In the genomic region with DNA sequence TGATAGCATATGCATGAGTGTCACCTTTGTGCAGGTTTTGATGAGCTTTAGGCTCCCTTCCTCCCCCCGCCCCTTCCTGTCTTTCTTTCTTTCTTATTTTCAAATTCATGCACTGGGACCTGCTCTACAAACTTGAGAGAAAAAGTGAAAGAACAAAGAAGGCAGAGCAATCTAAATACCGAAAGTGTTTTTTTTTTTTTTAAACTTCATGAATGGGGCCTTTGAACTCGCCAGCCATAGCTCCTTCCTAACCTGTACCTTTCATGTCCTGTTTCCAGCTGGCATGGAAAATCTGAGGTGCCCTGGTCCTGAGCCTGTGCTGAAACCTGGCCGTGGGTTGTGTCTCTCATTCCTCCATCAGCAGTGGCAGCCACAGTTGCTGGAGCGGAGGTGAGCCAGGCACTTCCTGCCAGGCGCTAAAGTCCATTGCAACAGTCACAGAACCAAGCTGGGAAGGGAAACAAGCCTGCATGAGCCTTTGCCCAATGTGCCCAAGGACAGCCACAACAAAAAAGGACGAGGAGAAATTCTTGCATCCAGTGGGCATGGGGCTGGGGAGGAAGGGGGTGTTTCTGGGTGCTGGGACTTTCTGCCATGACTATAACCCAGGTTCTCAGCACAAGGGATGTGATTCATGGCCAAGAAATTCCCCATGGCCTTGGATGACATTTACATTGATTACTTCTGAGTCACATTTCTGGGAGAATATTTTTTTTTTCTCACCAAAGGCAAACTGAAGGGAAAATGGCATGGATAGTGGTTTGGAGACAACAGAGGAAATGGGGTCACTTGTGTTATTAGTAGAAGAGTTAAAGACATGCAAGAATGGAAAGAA, we compare ENCODE assay signal across 9 cellular contexts.
DNase-seq lines count a peak whose midpoint lies in the region; ATAC-seq and TF ChIP-seq lines count a peak whose summit lies in the region.
"Had no signal": no experiment of that assay in that cellular context is flagged by ENCODE, and none has a peak within 500 bp of the region (broad histone marks: within the 10 kb centered on the region; RNA-seq: fewer than 3 reads in every experiment).

No MANE protein-coding gene starts in this region.

- WGBS in body of pancreas, 2 donors, result 55 to 61% methylated on average over 5 to 7 of the region's 7 CpGs
- no CpG with 5 or more reads among the region's 7 CpGs for WGBS in H9 (ENCODE audit: extremely low coverage, insufficient read length, low lambda C conversion rate)

- H2BK120ac ChIP-seq in H9 (ENCODE audit: low read depth, low read length, poor library complexity, severe bottlenecking), result no peak overlapping the region

- no peak overlapping the region for H3K4ac ChIP-seq in H9 (ENCODE audit: low read depth, low read length)

- H3K9me3 Mint-ChIP-seq in H9, result peaks cover under 1% of the 10 kb centered on the region in 2 experiments

- H3K9ac ChIP-seq in H9 (ENCODE audit: extremely low read depth, insufficient read length, low read length), result no peak overlapping the region

- intact Hi-C loops in body of pancreas (cut with DNase I), result no loop called here

- ATAC-seq in body of pancreas (peak; percentile 48), GM19395 (IDR thresholded peaks at IDR 0.05; ENCODE audit: unreplicated experiment) (no peak)

- peaks cover 7% of the 10 kb centered on the region for H3K4me1 ChIP-seq in body of pancreas
- peaks cover 41% of the 10 kb centered on the region for H3K4me1 ChIP-seq in osteoblast (ENCODE audit: insufficient read depth, low read length)
- H3K4me1 ChIP-seq in H9 (ENCODE audit: insufficient read depth, low read length), result peaks cover 5% of the 10 kb centered on the region

- H3K14ac ChIP-seq in H9 (ENCODE audit: insufficient read depth, low read length), result no peak overlapping the region

- no peaks in the 10 kb centered on the region for H3K79me1 ChIP-seq in H9 (ENCODE audit: insufficient read depth, low read depth, low read length, poor library complexity, severe bottlenecking)

- no peak overlapping the region for H2BK5ac ChIP-seq in H9 (ENCODE audit: insufficient read length, low read length)

- no peak overlapping the region for H4K8ac ChIP-seq in H9 (replicated peaks; ENCODE audit: insufficient read length, low read depth, low read length)

- no peak overlapping the region for H3K4me3 ChIP-seq in MG63
- no peak overlapping the region for H3K4me3 ChIP-seq in body of pancreas
- H3K4me3 ChIP-seq in osteoblast (ENCODE audit: insufficient read depth, low read length), result peak overlapping the region; percentile 46
- H3K4me3 ChIP-seq: SK-N-MC had no signal

- H3K4me3 Mint-ChIP-seq in H9, result no peak overlapping the region

- no peaks in the 10 kb centered on the region for H3K27me3 Mint-ChIP-seq in H9 (ENCODE audit: low read depth)

- H2AK5ac ChIP-seq in H9 (ENCODE audit: insufficient read length, low read length), result no peak overlapping the region

- TF ChIP-seq CTCF in body of pancreas (IDR thresholded peaks at IDR 0.05), result no peak
- no peak for TF ChIP-seq CTCF in osteoblast (IDR thresholded peaks at IDR 0.05; ENCODE audit: extremely low read depth, low read depth, low read length)
- no peak for TF ChIP-seq CTCF in H9 (conservative IDR thresholded peaks at IDR 0.05)

- H4K5ac ChIP-seq in H9 (ENCODE audit: insufficient read length, low read depth, low read length), result no peak overlapping the region

- peaks cover 4% of the 10 kb centered on the region for H3K23me2 ChIP-seq in H9 (ENCODE audit: insufficient read length, low read depth, low read length, poor library complexity, severe bottlenecking)

- no peak overlapping the region for H3K23ac ChIP-seq in H9 (ENCODE audit: insufficient read length, low read depth, low read length)

- H3K27ac Mint-ChIP-seq in H9, result no peak overlapping the region; a peak in 1 of 7 replicates

- DNase-seq in AG08396 (ENCODE audit: low spot score) (peak; percentile 80), MG63 (peak; percentile 73), body of pancreas (peak in 1 of 4 donors; percentile 11), osteoblast (ENCODE audit: insufficient read length, low spot score, missing footprints) (peak; percentile 88), putamen (ENCODE audit: low spot score) (no peak), H9 (no peak), NCI-H69 (lab: John Stamatoyannopoulos, UW) (no peak)

- peaks cover 33 to 46% of the 10 kb centered on the region in 2 experiments for H3K4me1 Mint-ChIP-seq in H9

- H2AFZ ChIP-seq in osteoblast (ENCODE audit: low read length) (peak overlapping the region; percentile 75), H9 (ENCODE audit: low read length) (no peak overlapping the region)

- H3K79me2 ChIP-seq in osteoblast (ENCODE audit: insufficient read depth, low read length) (no peaks in the 10 kb centered on the region), H9 (ENCODE audit: insufficient read depth, low read length) (no peaks in the 10 kb centered on the region)

- H2BK12ac ChIP-seq in H9 (ENCODE audit: insufficient read length, low read depth, low read length), result no peak overlapping the region

- H3K9me3 ChIP-seq in MG63, result no peaks in the 10 kb centered on the region
- H3K9me3 ChIP-seq in body of pancreas, result no peaks in the 10 kb centered on the region
- H3K9me3 ChIP-seq in osteoblast (ENCODE audit: low read depth, low read length), result no peaks in the 10 kb centered on the region
- no peaks in the 10 kb centered on the region for H3K9me3 ChIP-seq in H9 (ENCODE audit: control insufficient read depth, low read depth, low read length)

- H3K27ac ChIP-seq in body of pancreas (peak overlapping the region in 1 of 4 donors; percentile 9), osteoblast (ENCODE audit: low read depth, low read length) (peak overlapping the region; percentile 92), H9 (ENCODE audit: insufficient read length, low read depth, low read length) (no peak overlapping the region)
- H3K27ac ChIP-seq: SK-N-MC had no signal

- H2BK15ac ChIP-seq in H9 (ENCODE audit: low read depth, low read length), result no peak overlapping the region

- peaks cover 0 to under 1% (median under 1%) of the 10 kb centered on the region in 3 experiments; a peak in 4 of 7 replicates for H3K36me3 Mint-ChIP-seq in H9 (ENCODE audit: insufficient read depth in 1 of 3, low read depth in 3 of 3)

- H3K27me3 ChIP-seq in MG63, result no peaks in the 10 kb centered on the region
- H3K27me3 ChIP-seq in body of pancreas, result no peaks in the 10 kb centered on the region
- H3K27me3 ChIP-seq in osteoblast (ENCODE audit: insufficient read depth, low read length), result no peaks in the 10 kb centered on the region
- H3K27me3 ChIP-seq in H9 (ENCODE audit: insufficient read depth, low read length), result no peaks in the 10 kb centered on the region

- no peak overlapping the region for H3T11ph ChIP-seq in H9 (ENCODE audit: low read length)

- H3K4me2 ChIP-seq in osteoblast (ENCODE audit: insufficient read depth, low read length), result peak overlapping the region; percentile 65
- no peak overlapping the region for H3K4me2 ChIP-seq in H9 (ENCODE audit: insufficient read depth, insufficient read length, low read length)

- H2BK20ac ChIP-seq in H9 (ENCODE audit: low read depth, low read length, poor library complexity, severe bottlenecking), result no peak overlapping the region

- no peak for TF ChIP-seq POLR2A in body of pancreas (IDR thresholded peaks at IDR 0.05)

- no peak overlapping the region for H3K56ac ChIP-seq in H9 (ENCODE audit: insufficient read length, low read depth, low read length)

- H3K18ac ChIP-seq in H9 (ENCODE audit: insufficient read length, low read depth, low read length), result no peak overlapping the region

- H4K20me1 ChIP-seq in osteoblast (ENCODE audit: insufficient read depth, low read length) (no peaks in the 10 kb centered on the region), H9 (ENCODE audit: control insufficient read depth, insufficient read depth, insufficient read length) (no peaks in the 10 kb centered on the region)

- H3K36me3 ChIP-seq in MG63 (no peaks in the 10 kb centered on the region), body of pancreas (replicated peaks in 1 of 2; ENCODE audit: insufficient read depth in 1 of 2, low read depth in 2 of 2) (no peaks in the 10 kb centered on the region), osteoblast (ENCODE audit: insufficient read depth, low read length) (no peaks in the 10 kb centered on the region)

- H4K91ac ChIP-seq in H9 (ENCODE audit: insufficient read length, low read depth, low read length), result no peak overlapping the region

Comparison
In these comparisons a context has a peak if more than half of its experiments do, and no peak if none do; other contexts are left out.
1. DNase-seq: peak in AG08396 (single experiment), MG63 (single experiment) and osteoblast (single experiment); none in putamen (single experiment), H9 (single experiment) and NCI-H69 (single experiment).